Comparison of ENCODE assay signal across 10 cellular contexts in the genomic region with DNA sequence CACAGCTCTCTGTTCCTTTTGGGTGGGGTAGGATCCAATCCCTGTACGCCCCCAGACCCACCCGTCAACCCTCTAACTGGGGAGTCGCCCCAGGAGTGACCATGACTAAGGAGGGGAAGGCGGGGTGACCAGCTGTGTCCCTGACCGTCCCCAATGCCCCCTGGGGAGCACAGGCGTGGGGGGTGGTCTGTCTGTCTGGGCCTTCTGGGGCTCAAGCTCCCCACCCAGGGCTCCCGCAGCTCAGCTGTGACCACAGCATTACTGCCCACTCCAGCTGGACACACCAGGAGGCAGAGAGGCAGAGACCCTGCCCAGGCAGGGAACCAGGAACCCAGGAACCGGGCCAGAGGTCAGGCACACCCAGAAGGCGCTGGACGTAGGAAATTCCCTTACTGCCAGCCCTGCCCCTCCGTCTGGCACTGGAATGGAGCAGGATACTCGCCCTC. TPM values are rescaled to one million over a fixed set of nuclear protein-coding genes. Genes with fewer than 3 reads are reported as not detected.
DNase-seq lines count a peak whose midpoint lies in the region; ATAC-seq and TF ChIP-seq lines count a peak whose summit lies in the region.
"Had no signal": no experiment of that assay in that cellular context is flagged by ENCODE, and none has a peak within 500 bp of the region (broad histone marks: within the 10 kb centered on the region; RNA-seq: fewer than 3 reads in every experiment).

No MANE protein-coding gene starts in this region.

- H3K4me3 ChIP-seq in brain microvascular endothelial cell (ENCODE audit: low read depth, low read length): peak overlapping the region; percentile 88
- H3K4me3 ChIP-seq in lung: peak overlapping the region; percentile 86
- H3K4me3 ChIP-seq in urinary bladder (ENCODE audit: low read depth, low read length): peak overlapping the region; percentile 83

- no peaks in the 10 kb centered on the region for H3K27me3 ChIP-seq in brain microvascular endothelial cell (replicated peaks)
- no peaks in the 10 kb centered on the region for H3K27me3 ChIP-seq in lung (ENCODE audit: control insufficient read depth, insufficient read depth)

- WGBS in lung, 2 donors: 20 to 39% methylated on average over 12 of the region's 12 CpGs
- 17% methylated on average over 12 of the region's 12 CpGs for WGBS in urinary bladder

- in situ Hi-C loops in brain microvascular endothelial cell (cut with HindIII; ENCODE audit: low pct_ligation_motif_present, low sequenced_read_pairs): no loop called here
- in situ Hi-C loops in GM13977 (cut with MboI; ENCODE audit: low pct_unique_long_range_greater_than_20kb, low sequenced_read_pairs, unreplicated experiment): no loop called here

- peak overlapping the region; percentile 73 for H3K4me3 Mint-ChIP-seq in activated naive CD4-positive, alpha-beta T cell treated with anti-CD3 and anti-CD28 coated beads for 36 hours

- H3K9me3 Mint-ChIP-seq in activated naive CD4-positive, alpha-beta T cell treated with anti-CD3 and anti-CD28 coated beads for 36 hours: no peaks in the 10 kb centered on the region

- H3K4me1 Mint-ChIP-seq in activated naive CD4-positive, alpha-beta T cell treated with anti-CD3 and anti-CD28 coated beads for 36 hours (ENCODE audit: low read depth): peaks cover 54% of the 10 kb centered on the region

- no peaks in the 10 kb centered on the region for H3K9me3 ChIP-seq in lung (ENCODE audit: control insufficient read depth in 2 of 2, insufficient read depth in 1 of 2, low read length in 1 of 2)
- H3K9me3 ChIP-seq: neutrophil had no signal

- peaks cover 8 to 59% of the 10 kb centered on the region in 2 donors for H3K4me1 ChIP-seq in lung (ENCODE audit: control insufficient read depth in 2 of 2, insufficient read depth in 2 of 2, low read length in 2 of 2)
- peaks cover 2% of the 10 kb centered on the region for H3K4me1 ChIP-seq in urinary bladder (ENCODE audit: insufficient read depth)

- H3K27ac ChIP-seq in brain microvascular endothelial cell (peak overlapping the region; percentile 42), lung (ENCODE audit: low read depth in 1 of 2, low read length in 1 of 2) (peak overlapping the region in 1 of 2 donors; percentile 81), urinary bladder (ENCODE audit: low read depth) (no peak overlapping the region)
- H3K27ac ChIP-seq: neutrophil had no signal

- ATAC-seq in lung (ENCODE audit: insufficient read depth, low FRiP score): no peak
- ATAC-seq in HG02798 (IDR thresholded peaks at IDR 0.05; ENCODE audit: poor library complexity, unreplicated experiment): no peak

- H3K36me3 ChIP-seq in brain microvascular endothelial cell (replicated peaks) (peaks cover 2% of the 10 kb centered on the region), lung (ENCODE audit: control insufficient read depth in 2 of 2, insufficient read depth in 2 of 2, low read length in 2 of 2) (peaks cover 0 to 7% of the 10 kb centered on the region in 2 donors), urinary bladder (ENCODE audit: insufficient read depth) (no peaks in the 10 kb centered on the region)
- H3K36me3 ChIP-seq: neutrophil had no signal

- DNase-seq in activated naive CD4-positive, alpha-beta T cell treated with anti-CD3 and anti-CD28 coated beads for 36 hours: no peak
- DNase-seq in activated naive CD4-positive, alpha-beta T cell treated with anti-CD3 and anti-CD28 coated beads, Interleukin-2, amount 50 U/mL, for 16 hours: no peak
- DNase-seq in brain microvascular endothelial cell (no peak), lung (ENCODE audit: low spot score) (no peak), GM13977 (ENCODE audit: low spot score) (no peak)
- DNase-seq in activated CD8-positive, alpha-beta memory T cell treated with anti-CD3 and anti-CD28 coated beads, Interleukin-2, amount 50 U/mL, for 48 hours: no peak
- DNase-seq: NCI-H524 treated with DMSO at 0.1 percent for 48 hours had no signal

- intact Hi-C loops in activated naive CD4-positive, alpha-beta T cell treated with anti-CD3 and anti-CD28 coated beads for 36 hours (cut with micrococcal nuclease): loop anchor here (2.0 kb wide), 1 partner anchor 25 kb away; no protein-coding TSS in a partner anchor

- peaks cover 1% of the 10 kb centered on the region for H3K36me3 Mint-ChIP-seq in activated naive CD4-positive, alpha-beta T cell treated with anti-CD3 and anti-CD28 coated beads for 36 hours (ENCODE audit: low read depth)

- H3K27me3 Mint-ChIP-seq in activated naive CD4-positive, alpha-beta T cell treated with anti-CD3 and anti-CD28 coated beads for 36 hours (ENCODE audit: low read depth): no peaks in the 10 kb centered on the region

- TF ChIP-seq CTCF in brain microvascular endothelial cell (IDR thresholded peaks at IDR 0.05; ENCODE audit: low read depth, low read length, missing control alignments) (no peak), lung (IDR thresholded peaks at IDR 0.05; ENCODE audit: control extremely low read depth, extremely low read depth) (no peak), GM13977 (IDR thresholded peaks at IDR 0.05; ENCODE audit: extremely low read depth, insufficient read depth, missing control alignments) (no peak)

- CTCF ChIA-PET in activated naive CD4-positive, alpha-beta T cell treated with anti-CD3 and anti-CD28 coated beads for 36 hours (lab: Charles Lee): interaction anchor here (1.4 kb wide), 1 partner anchor 24 kb away, joined by 4 read pairs; no protein-coding TSS in a partner anchor

- H3K27ac Mint-ChIP-seq in activated naive CD4-positive, alpha-beta T cell treated with anti-CD3 and anti-CD28 coated beads for 36 hours: peak overlapping the region; percentile 36

RNA-seq across cellular contexts. Expression of a gene that starts 0.9 kb away (rescaled TPM):
- 10 to 100 TPM; 50.7 to 50.9 TPM for total RNA-seq in activated naive CD4-positive, alpha-beta T cell treated with anti-CD3 and anti-CD28 coated beads for 36 hours
- 100 to 1,000 TPM in 1 of 2 donors, 10 to 100 TPM in 1; 46.1 to 119 TPM for total RNA-seq in lung
- polyA plus RNA-seq in lung: 100 to 1,000 TPM in 1 of 2 donors, 10 to 100 TPM in 1; 49.4 to 107 TPM
- total RNA-seq in urinary bladder: 20.6 TPM
- 54.2 TPM for polyA plus RNA-seq in urinary bladder

RNA-seq across cellular contexts. Expression of a gene that starts 33.7 kb away (rescaled TPM):
- 1 to 10 TPM; 5.1 to 5.5 TPM for total RNA-seq in activated naive CD4-positive, alpha-beta T cell treated with anti-CD3 and anti-CD28 coated beads for 36 hours
- total RNA-seq in lung (1 to 10 TPM; 8.0 to 9.3 TPM), urinary bladder (5.4 TPM)
- polyA plus RNA-seq in lung (1 to 10 TPM; 5.3 to 6.1 TPM), urinary bladder (8.4 TPM)
